1 cellular context compared by ENCODE assay signal in genomic region chr7:80134536-80135305, GRCh38.
TF ChIP-seq lines count a peak whose summit lies in the region.

Gene GNAI1, plus strand, starts transcription at chr7:80134831. Its CDS starts 330 bp downstream, at chr7:80135161.

TF ChIP-seq in HepG2, 621 proteins besides CTCF, POLR2A, EP300 and RAD21 (continued from another document and continues in another):
- TF ChIP-seq, protein P1, sequence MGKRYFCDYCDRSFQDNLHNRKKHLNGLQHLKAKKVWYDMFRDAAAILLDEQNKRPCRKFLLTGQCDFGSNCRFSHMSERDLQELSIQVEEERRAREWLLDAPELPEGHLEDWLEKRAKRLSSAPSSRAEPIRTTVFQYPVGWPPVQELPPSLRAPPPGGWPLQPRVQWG (CRISPR knock-in tag; IDR thresholded peaks at IDR 0.05; ENCODE audit: borderline replicate concordance, low read depth): no peak
- TF ChIP-seq MTA3 (CRISPR knock-in tag; IDR thresholded peaks at IDR 0.05): no peak
- 0 out of 2 replicates have a peak, but pooled peaks have one; percentile 28 for TF ChIP-seq ATF3 (CRISPR knock-in tag; IDR thresholded peaks at IDR 0.05)
- TF ChIP-seq SNAPC5 (CRISPR knock-in tag; IDR thresholded peaks at IDR 0.05; ENCODE audit: borderline replicate concordance): no peak
- no peak for TF ChIP-seq KAT7 (CRISPR knock-in tag; IDR thresholded peaks at IDR 0.05; ENCODE audit: borderline replicate concordance)
- TF ChIP-seq TCF12 (IDR thresholded peaks at IDR 0.05): no peak
- TF ChIP-seq TCF12 (CRISPR knock-in tag; IDR thresholded peaks at IDR 0.05): no peak
- TF ChIP-seq ZNF768 (CRISPR knock-in tag; IDR thresholded peaks at IDR 0.05): no peak
- no peak for TF ChIP-seq GFI1 (CRISPR knock-in tag; IDR thresholded peaks at IDR 0.05; ENCODE audit: borderline replicate concordance)
- TF ChIP-seq SCMH1 (CRISPR knock-in tag; IDR thresholded peaks at IDR 0.05; ENCODE audit: borderline replicate concordance): no peak
- no peak for TF ChIP-seq FOXC1 (CRISPR knock-in tag; IDR thresholded peaks at IDR 0.05; ENCODE audit: borderline replicate concordance)
- TF ChIP-seq ZNF530 (CRISPR knock-in tag; IDR thresholded peaks at IDR 0.05; ENCODE audit: low read depth): no peak
- no peak for TF ChIP-seq ZNF501 (CRISPR knock-in tag; IDR thresholded peaks at IDR 0.05)
- TF ChIP-seq ZFP82 (CRISPR knock-in tag; IDR thresholded peaks at IDR 0.05; ENCODE audit: borderline replicate concordance): 0 out of 2 replicates have a peak, but pooled peaks have one; percentile 18
- no peak for TF ChIP-seq SYNCRIP (IDR thresholded peaks at IDR 0.05; ENCODE audit: insufficient read depth, low read depth, low read length)
- peak; percentile 38; the same call in 1 of the 2 replicates for TF ChIP-seq ZNF724P (CRISPR knock-in tag; IDR thresholded peaks at IDR 0.05; ENCODE audit: borderline replicate concordance)
- no peak for TF ChIP-seq REXO4 (CRISPR knock-in tag; IDR thresholded peaks at IDR 0.05; ENCODE audit: borderline replicate concordance)
- no peak for TF ChIP-seq ZMAT3 (CRISPR knock-in tag; conservative IDR thresholded peaks at IDR 0.05)
- TF ChIP-seq ERF (CRISPR knock-in tag; IDR thresholded peaks at IDR 0.05): no peak
- no peak for TF ChIP-seq CENPT (CRISPR knock-in tag; IDR thresholded peaks at IDR 0.05; ENCODE audit: low read depth)
- TF ChIP-seq REL (CRISPR knock-in tag; conservative IDR thresholded peaks at IDR 0.05): no peak
- no peak for TF ChIP-seq ZNF800 (CRISPR knock-in tag; IDR thresholded peaks at IDR 0.05)
- TF ChIP-seq ARID5B (CRISPR knock-in tag; IDR thresholded peaks at IDR 0.05): peak; percentile 9; the same call in 1 of the 2 replicates
- TF ChIP-seq ZNF670 (CRISPR knock-in tag; IDR thresholded peaks at IDR 0.05; ENCODE audit: borderline replicate concordance): peak; percentile 52; the same call in 1 of the 2 replicates
- TF ChIP-seq PLSCR1 (CRISPR knock-in tag; IDR thresholded peaks at IDR 0.05; ENCODE audit: borderline replicate concordance): no peak
- TF ChIP-seq ZNF589 (CRISPR knock-in tag; conservative IDR thresholded peaks at IDR 0.05): no peak
- TF ChIP-seq MNT (IDR thresholded peaks at IDR 0.05): no peak
- TF ChIP-seq SNAPC4 (CRISPR knock-in tag; IDR thresholded peaks at IDR 0.05): no peak
- 0 out of 2 replicates have a peak, but pooled peaks have one; percentile 39 for TF ChIP-seq PRMT3 (CRISPR knock-in tag; IDR thresholded peaks at IDR 0.05; ENCODE audit: borderline replicate concordance, low read depth)
- TF ChIP-seq ZNF607 (CRISPR knock-in tag; IDR thresholded peaks at IDR 0.05; ENCODE audit: borderline replicate concordance): no peak
- TF ChIP-seq ASH2L (IDR thresholded peaks at IDR 0.05; ENCODE audit: insufficient read length, low read depth, low read length): peak; percentile 43
- TF ChIP-seq MEIS1 (CRISPR knock-in tag; IDR thresholded peaks at IDR 0.05; ENCODE audit: borderline replicate concordance): no peak
- no peak for TF ChIP-seq IKZF5 (CRISPR knock-in tag; IDR thresholded peaks at IDR 0.05)
- TF ChIP-seq MYNN (CRISPR knock-in tag; IDR thresholded peaks at IDR 0.05; ENCODE audit: low read depth): no peak
- no peak for TF ChIP-seq ZSCAN29 (CRISPR knock-in tag; conservative IDR thresholded peaks at IDR 0.05)
- no peak for TF ChIP-seq NFRKB (IDR thresholded peaks at IDR 0.05)
- TF ChIP-seq, protein P2, sequence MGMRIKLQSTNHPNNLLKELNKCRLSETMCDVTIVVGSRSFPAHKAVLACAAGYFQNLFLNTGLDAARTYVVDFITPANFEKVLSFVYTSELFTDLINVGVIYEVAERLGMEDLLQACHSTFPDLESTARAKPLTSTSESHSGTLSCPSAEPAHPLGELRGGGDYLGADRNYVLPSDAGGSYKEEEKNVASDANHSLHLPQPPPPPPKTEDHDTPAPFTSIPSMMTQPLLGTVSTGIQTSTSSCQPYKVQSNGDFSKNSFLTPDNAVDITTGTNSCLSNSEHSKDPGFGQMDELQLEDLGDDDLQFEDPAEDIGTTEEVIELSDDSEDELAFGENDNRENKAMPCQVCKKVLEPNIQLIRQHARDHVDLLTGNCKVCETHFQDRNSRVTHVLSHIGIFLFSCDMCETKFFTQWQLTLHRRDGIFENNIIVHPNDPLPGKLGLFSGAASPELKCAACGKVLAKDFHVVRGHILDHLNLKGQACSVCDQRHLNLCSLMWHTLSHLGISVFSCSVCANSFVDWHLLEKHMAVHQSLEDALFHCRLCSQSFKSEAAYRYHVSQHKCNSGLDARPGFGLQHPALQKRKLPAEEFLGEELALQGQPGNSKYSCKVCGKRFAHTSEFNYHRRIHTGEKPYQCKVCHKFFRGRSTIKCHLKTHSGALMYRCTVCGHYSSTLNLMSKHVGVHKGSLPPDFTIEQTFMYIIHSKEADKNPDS (CRISPR knock-in tag; IDR thresholded peaks at IDR 0.05): 0 out of 2 replicates have a peak, but pooled peaks have one; percentile 36
- TF ChIP-seq ZBTB37 (CRISPR knock-in tag; IDR thresholded peaks at IDR 0.05): no peak
- peak; percentile 53; the same call in 1 of the 2 replicates for TF ChIP-seq GABPB1 (CRISPR knock-in tag; IDR thresholded peaks at IDR 0.05)
- TF ChIP-seq ZBTB42 (CRISPR knock-in tag; IDR thresholded peaks at IDR 0.05): no peak
- no peak for TF ChIP-seq ZNF383 (CRISPR knock-in tag; IDR thresholded peaks at IDR 0.05; ENCODE audit: borderline replicate concordance)
- no peak for TF ChIP-seq ZNF234 (CRISPR knock-in tag; conservative IDR thresholded peaks at IDR 0.05)
- TF ChIP-seq, protein P3, sequence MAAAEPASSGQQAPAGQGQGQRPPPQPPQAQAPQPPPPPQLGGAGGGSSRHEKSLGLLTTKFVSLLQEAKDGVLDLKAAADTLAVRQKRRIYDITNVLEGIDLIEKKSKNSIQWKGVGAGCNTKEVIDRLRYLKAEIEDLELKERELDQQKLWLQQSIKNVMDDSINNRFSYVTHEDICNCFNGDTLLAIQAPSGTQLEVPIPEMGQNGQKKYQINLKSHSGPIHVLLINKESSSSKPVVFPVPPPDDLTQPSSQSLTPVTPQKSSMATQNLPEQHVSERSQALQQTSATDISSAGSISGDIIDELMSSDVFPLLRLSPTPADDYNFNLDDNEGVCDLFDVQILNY (CRISPR knock-in tag; conservative IDR thresholded peaks at IDR 0.05): no peak
